ENCODE assay signal across 1 cellular context in the genomic region with DNA sequence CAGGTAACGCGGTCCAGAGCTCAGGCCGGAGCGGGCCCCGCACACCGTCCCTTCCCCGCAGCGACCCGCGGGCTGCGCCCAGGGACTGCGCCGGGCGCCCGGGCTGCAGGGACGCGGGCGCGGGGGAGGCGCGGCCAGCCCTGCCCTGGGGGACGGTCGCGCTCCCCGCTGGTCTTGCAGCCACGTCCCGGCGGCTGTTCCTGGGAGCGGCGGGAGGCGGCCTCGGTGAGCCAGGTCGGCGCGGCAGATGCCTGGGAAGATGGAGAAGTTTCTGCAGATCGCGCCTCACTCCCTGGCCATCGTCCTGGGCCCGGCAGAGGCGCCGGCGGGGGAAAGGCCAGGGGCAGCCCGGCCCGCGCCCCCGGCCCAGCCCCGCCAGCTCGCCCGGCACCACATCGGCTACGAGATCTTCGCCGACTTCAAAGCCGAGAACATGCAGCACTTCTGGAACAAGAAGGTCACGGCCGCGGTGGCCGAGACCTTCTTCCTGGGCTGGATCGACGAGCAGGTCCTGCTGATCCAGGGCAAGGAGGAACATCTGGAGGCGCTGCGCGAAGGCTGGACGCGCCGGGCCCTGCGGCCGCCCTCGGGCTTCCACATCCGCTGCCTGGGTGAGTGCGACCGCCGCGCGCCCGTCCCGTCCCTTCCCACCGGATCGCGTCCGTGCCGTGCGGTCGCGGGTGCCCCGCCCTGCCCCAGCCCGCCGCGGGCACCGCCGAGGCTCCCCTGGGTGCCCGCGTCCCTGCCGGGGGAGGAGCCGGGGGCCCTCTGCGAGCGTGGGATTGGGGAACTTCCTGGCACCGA.
TF ChIP-seq lines count a peak whose summit lies in the region.

No MANE protein-coding gene starts in this region.

TF ChIP-seq in liver, 16 proteins besides CTCF, POLR2A, EP300 and RAD21 (continued from another document):
- TF ChIP-seq, protein P1, sequence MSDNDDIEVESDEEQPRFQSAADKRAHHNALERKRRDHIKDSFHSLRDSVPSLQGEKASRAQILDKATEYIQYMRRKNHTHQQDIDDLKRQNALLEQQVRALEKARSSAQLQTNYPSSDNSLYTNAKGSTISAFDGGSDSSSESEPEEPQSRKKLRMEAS (IDR thresholded peaks at IDR 0.05) = no peak
- TF ChIP-seq FOXA1 (IDR thresholded peaks at IDR 0.05) (no peak), NR2F2 (IDR thresholded peaks at IDR 0.05) (no peak), TAF1 (conservative IDR thresholded peaks at IDR 0.05) (no peak)
